In genomic region chr1:115883240-115883639, GRCh38 we compare ENCODE assay signal across 23 cellular contexts. TPM values are rescaled to one million over a fixed set of nuclear protein-coding genes. Genes with fewer than 3 reads are reported as not detected.
DNase-seq lines count a peak whose midpoint lies in the region; FAIRE-seq and TF ChIP-seq lines count a peak whose summit lies in the region.
"Had no signal": no experiment of that assay in that cellular context is flagged by ENCODE, and none has a peak within 500 bp of the region (broad histone marks: within the 10 kb centered on the region; RNA-seq: fewer than 3 reads in every experiment).

No MANE protein-coding gene starts in this region.

- TF ChIP-seq EP300 in neural cell (conservative IDR thresholded peaks at IDR 0.05; ENCODE audit: poor library complexity, severe bottlenecking) = no peak
- no peak for TF ChIP-seq EP300 in tibial nerve (IDR thresholded peaks at IDR 0.05)

- H3K79me2 ChIP-seq in neural cell (replicated peaks; ENCODE audit: insufficient read depth, low read length) = no peaks in the 10 kb centered on the region

- no peak overlapping the region for H2AFZ ChIP-seq in neural cell (ENCODE audit: low read depth, low read length)
- H2AFZ ChIP-seq: GM23248 had no signal

- no peak overlapping the region for H3K27ac ChIP-seq in neural cell (ENCODE audit: low read length)
- no peak overlapping the region for H3K27ac ChIP-seq in spleen
- no peak overlapping the region for H3K27ac ChIP-seq in tibial nerve
- H3K27ac ChIP-seq: 22Rv1, A549, C4-2B, GM23248, HL-60 had no signal

- H3K36me3 ChIP-seq in neural cell (ENCODE audit: insufficient read depth, low read length) (no peaks in the 10 kb centered on the region), spleen (no peaks in the 10 kb centered on the region), tibial nerve (no peaks in the 10 kb centered on the region)

- H3K9me3 ChIP-seq in neural cell (ENCODE audit: low read length) (no peaks in the 10 kb centered on the region), spleen (no peaks in the 10 kb centered on the region), tibial nerve (no peaks in the 10 kb centered on the region)
- H3K9me3 ChIP-seq: A549 had no signal

- H3K4me1 ChIP-seq in spleen (no peaks in the 10 kb centered on the region), tibial nerve (no peaks in the 10 kb centered on the region)
- H3K4me1 ChIP-seq: A549 had no signal

- no peak overlapping the region for H3K9ac ChIP-seq in neural cell (ENCODE audit: low read length)
- H3K9ac ChIP-seq: GM23248 had no signal

- no peaks in the 10 kb centered on the region for H4K20me1 ChIP-seq in neural cell (ENCODE audit: insufficient read depth)

- peak; percentile 2 for DNase-seq in COR-L47 (lab: John Stamatoyannopoulos, UW)
- DNase-seq in NCI-H2081 (lab: John Stamatoyannopoulos, UW) = peak; percentile 70 to 86
- peak; percentile 93 for DNase-seq in NCI-H69 (lab: John Stamatoyannopoulos, UW)
- no peak for DNase-seq in spleen
- DNase-seq in tibial nerve (ENCODE audit: low spot score in 2 of 2) = no peak
- no peak for DNase-seq in GM12892 (ENCODE audit: insufficient read length)
- DNase-seq: AML-193; Calu3; CD4-positive, alpha-beta T cell; DMS79 treated with DMSO at 0.1 percent for 48 hours; GF-D8; HCEC 1CT; HFFc6 had no signal

- H3K9me2 ChIP-seq in neural cell (ENCODE audit: insufficient read depth, low read length) = no peaks in the 10 kb centered on the region

- FAIRE-seq in GM12892 (lab: Jason Lieb, UNC) = no peak
- FAIRE-seq: A549, GM19239, H54 had no signal

- TF ChIP-seq CTCF in neural cell (IDR thresholded peaks at IDR 0.05; ENCODE audit: poor library complexity, severe bottlenecking) (no peak), spleen (IDR thresholded peaks at IDR 0.05 in 8 of 11, conservative IDR thresholded peaks at IDR 0.05 in 3 of 11) (no peak), tibial nerve (IDR thresholded peaks at IDR 0.05) (no peak)

- no peaks in the 10 kb centered on the region for H3K27me3 ChIP-seq in neural cell (ENCODE audit: insufficient read depth, low read depth, low read length)
- peaks cover 0 to 15% (median 0%) of the 10 kb centered on the region in 7 donors for H3K27me3 ChIP-seq in spleen (replicated peaks in 1 of 7)
- H3K27me3 ChIP-seq in tibial nerve = no peaks in the 10 kb centered on the region

- H3F3A ChIP-seq in neural cell (ENCODE audit: insufficient read depth, low read length, poor library complexity, severe bottlenecking) = no peaks in the 10 kb centered on the region

- intact Hi-C loops in spleen (cut with DNase I; ENCODE audit: low total_unique reads) = no loop called here

- WGBS in spleen, 5 donors = 87 to 100% (median 92%) methylated on average over 1 of the region's 1 CpG
- 75 to 83% methylated on average over 1 of the region's 1 CpG for WGBS in tibial nerve, 2 donors

- no peak for TF ChIP-seq RAD21 in neural cell (conservative IDR thresholded peaks at IDR 0.05)

- H3K4me3 ChIP-seq in neural cell (ENCODE audit: low read length) (no peak overlapping the region), spleen (no peak overlapping the region), tibial nerve (no peak overlapping the region)
- H3K4me3 ChIP-seq: A549, GM23248 had no signal

- no peak for TF ChIP-seq POLR2A in spleen (IDR thresholded peaks at IDR 0.05)
- TF ChIP-seq POLR2A in tibial nerve (IDR thresholded peaks at IDR 0.05) = no peak
- no peak for TF ChIP-seq POLR2A in GM12892 (IDR thresholded peaks at IDR 0.05; ENCODE audit: low read depth, low read length)

- H3K4me2 ChIP-seq in neural cell (ENCODE audit: low read length) = no peak overlapping the region
- H3K4me2 ChIP-seq: A549 had no signal

TF ChIP-seq in neural cell, 6 proteins besides CTCF, POLR2A, EP300 and RAD21:
- TF ChIP-seq POLR2AphosphoS5 (IDR thresholded peaks at IDR 0.05) = peak; percentile 52
- TF ChIP-seq REST (IDR thresholded peaks at IDR 0.05; ENCODE audit: borderline replicate concordance) = no peak

RNA-seq across cellular contexts. Expression of gene NHLH2, which starts 42.3 kb away (rescaled TPM):
- polyA plus RNA-seq in neural cell = 0.31 and 0.42 TPM in 2 replicates
- 0.35 TPM in 1 of 2 replicates, not detected in the other for polyA minus RNA-seq in neural cell
- total RNA-seq in spleen = not detected
- polyA plus RNA-seq in spleen = not detected
- under 1 TPM in 1 of 4 donors, not detected in 3; 0.21 TPM for total RNA-seq in tibial nerve
- polyA plus RNA-seq in GM12892 (2012; ENCODE audit: missing spikeins) = not detected
- total RNA-seq: Calu3; CD4-positive, alpha-beta T cell; GM23248; HFFc6; HT1080 had no signal
- polyA plus RNA-seq: A549, BJ had no signal

Comparison
In these comparisons a context has a peak if more than half of its experiments do, and no peak if none do; other contexts are left out.
1. DNase-seq: peak in COR-L47 (single experiment), NCI-H2081 (2 of 2) and NCI-H69 (single experiment); none in spleen (single experiment), tibial nerve (0 of 2) and GM12892 (single experiment).